In the genomic region with DNA sequence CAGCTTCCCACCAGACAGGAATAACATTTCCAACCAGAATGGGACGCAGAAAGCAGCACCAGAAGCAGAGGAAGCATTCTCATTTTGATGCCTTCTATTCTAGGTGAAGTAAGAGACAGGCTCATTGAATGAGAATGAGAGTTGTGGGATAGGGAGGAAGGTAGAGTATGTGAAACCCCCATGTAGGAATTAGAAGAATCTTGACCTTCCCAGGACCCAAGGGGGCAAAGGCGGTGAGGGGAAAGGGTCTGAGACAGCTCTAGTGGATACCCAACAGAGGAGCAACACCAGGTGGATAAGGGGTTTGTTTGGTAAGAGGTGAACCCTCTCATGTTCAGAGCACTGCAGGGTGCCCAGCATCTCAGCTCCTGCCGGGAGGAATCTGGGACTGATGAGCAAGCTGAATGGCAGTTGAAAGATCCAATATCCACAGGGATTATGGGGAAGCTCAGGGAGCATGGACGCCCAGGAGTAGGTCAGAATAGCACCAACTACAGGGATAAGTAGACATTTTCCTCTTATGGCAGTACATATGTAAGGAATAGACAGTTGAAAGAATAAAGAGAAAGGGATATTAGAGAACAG, we compare ENCODE assay signal across 1 cellular context.
TF ChIP-seq lines count a peak whose summit lies in the region.

No MANE protein-coding gene starts in this region.

TF ChIP-seq in GM23338, 12 proteins besides CTCF, POLR2A, EP300 and RAD21:
- TF ChIP-seq, protein P1, sequence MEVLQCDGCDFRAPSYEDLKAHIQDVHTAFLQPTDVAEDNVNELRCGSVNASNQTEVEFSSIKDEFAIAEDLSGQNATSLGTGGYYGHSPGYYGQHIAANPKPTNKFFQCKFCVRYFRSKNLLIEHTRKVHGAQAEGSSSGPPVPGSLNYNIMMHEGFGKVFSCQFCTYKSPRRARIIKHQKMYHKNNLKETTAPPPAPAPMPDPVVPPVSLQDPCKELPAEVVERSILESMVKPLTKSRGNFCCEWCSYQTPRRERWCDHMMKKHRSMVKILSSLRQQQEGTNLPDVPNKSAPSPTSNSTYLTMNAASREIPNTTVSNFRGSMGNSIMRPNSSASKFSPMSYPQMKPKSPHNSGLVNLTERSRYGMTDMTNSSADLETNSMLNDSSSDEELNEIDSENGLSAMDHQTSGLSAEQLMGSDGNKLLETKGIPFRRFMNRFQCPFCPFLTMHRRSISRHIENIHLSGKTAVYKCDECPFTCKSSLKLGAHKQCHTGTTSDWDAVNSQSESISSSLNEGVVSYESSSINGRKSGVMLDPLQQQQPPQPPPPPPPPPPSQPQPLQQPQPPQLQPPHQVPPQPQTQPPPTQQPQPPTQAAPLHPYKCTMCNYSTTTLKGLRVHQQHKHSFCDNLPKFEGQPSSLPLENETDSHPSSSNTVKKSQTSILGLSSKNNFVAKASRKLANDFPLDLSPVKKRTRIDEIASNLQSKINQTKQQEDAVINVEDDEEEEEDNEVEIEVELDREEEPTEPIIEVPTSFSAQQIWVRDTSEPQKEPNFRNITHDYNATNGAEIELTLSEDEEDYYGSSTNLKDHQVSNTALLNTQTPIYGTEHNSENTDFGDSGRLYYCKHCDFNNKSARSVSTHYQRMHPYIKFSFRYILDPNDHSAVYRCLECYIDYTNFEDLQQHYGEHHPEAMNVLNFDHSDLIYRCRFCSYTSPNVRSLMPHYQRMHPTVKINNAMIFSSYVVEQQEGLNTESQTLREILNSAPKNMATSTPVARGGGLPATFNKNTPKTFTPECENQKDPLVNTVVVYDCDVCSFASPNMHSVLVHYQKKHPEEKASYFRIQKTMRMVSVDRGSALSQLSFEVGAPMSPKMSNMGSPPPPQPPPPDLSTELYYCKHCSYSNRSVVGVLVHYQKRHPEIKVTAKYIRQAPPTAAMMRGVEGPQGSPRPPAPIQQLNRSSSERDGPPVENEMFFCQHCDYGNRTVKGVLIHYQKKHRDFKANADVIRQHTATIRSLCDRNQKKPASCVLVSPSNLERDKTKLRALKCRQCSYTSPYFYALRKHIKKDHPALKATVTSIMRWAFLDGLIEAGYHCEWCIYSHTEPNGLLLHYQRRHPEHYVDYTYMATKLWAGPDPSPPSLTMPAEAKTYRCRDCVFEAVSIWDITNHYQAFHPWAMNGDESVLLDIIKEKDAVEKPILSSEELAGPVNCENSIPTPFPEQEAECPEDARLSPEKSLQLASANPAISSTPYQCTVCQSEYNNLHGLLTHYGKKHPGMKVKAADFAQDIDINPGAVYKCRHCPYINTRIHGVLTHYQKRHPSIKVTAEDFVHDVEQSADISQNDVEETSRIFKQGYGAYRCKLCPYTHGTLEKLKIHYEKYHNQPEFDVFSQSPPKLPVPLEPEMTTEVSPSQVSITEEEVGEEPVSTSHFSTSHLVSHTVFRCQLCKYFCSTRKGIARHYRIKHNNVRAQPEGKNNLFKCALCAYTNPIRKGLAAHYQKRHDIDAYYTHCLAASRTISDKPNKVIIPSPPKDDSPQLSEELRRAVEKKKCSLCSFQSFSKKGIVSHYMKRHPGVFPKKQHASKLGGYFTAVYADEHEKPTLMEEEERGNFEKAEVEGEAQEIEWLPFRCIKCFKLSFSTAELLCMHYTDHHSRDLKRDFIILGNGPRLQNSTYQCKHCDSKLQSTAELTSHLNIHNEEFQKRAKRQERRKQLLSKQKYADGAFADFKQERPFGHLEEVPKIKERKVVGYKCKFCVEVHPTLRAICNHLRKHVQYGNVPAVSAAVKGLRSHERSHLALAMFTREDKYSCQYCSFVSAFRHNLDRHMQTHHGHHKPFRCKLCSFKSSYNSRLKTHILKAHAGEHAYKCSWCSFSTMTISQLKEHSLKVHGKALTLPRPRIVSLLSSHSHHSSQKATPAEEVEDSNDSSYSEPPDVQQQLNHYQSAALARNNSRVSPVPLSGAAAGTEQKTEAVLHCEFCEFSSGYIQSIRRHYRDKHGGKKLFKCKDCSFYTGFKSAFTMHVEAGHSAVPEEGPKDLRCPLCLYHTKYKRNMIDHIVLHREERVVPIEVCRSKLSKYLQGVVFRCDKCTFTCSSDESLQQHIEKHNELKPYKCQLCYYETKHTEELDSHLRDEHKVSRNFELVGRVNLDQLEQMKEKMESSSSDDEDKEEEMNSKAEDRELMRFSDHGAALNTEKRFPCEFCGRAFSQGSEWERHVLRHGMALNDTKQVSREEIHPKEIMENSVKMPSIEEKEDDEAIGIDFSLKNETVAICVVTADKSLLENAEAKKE (CRISPR knock-in tag; IDR thresholded peaks at IDR 0.05): peak; percentile 47; the same call in 1 of the 2 replicates
- TF ChIP-seq ZNF331 (CRISPR knock-in tag; IDR thresholded peaks at IDR 0.05; ENCODE audit: low read depth): no peak
